ENCODE assay signal across 8 cellular contexts in genomic region chr10:60238408-60239100, GRCh38.
DNase-seq lines count a peak whose midpoint lies in the region; ATAC-seq and TF ChIP-seq lines count a peak whose summit lies in the region.

No MANE protein-coding gene starts in this region.

- H3K4me1 ChIP-seq in smooth muscle cell (ENCODE audit: low read depth), result no peaks in the 10 kb centered on the region

- peaks cover 47 to 56% (median 47%) of the 10 kb centered on the region in 3 donors for H3K4me1 Mint-ChIP-seq in naive B cell

- H3K4me3 ChIP-seq in choroid plexus epithelial cell (ENCODE audit: low read depth, low read length) (no peak overlapping the region), smooth muscle cell (no peak overlapping the region)

- no peaks in the 10 kb centered on the region for H3K36me3 ChIP-seq in smooth muscle cell (ENCODE audit: low read depth)

- no peaks in the 10 kb centered on the region for H3K9me3 ChIP-seq in smooth muscle cell (replicated peaks; ENCODE audit: low read depth)

- H3K27me3 Mint-ChIP-seq in naive B cell, result no peaks in the 10 kb centered on the region

- no peak overlapping the region for H3K9ac ChIP-seq in smooth muscle cell (ENCODE audit: low read depth)

- H3K27me3 ChIP-seq in smooth muscle cell (ENCODE audit: low read depth), result no peaks in the 10 kb centered on the region

- H4K20me1 ChIP-seq in smooth muscle cell (ENCODE audit: low read depth), result no peaks in the 10 kb centered on the region

- TF ChIP-seq CTCF in choroid plexus epithelial cell (conservative IDR thresholded peaks at IDR 0.05; ENCODE audit: low read depth, low read length), result peak; percentile 68
- no peak for TF ChIP-seq CTCF in smooth muscle cell (IDR thresholded peaks at IDR 0.05; ENCODE audit: borderline replicate concordance, insufficient read depth, poor library complexity, severe bottlenecking)

- peak; percentile 57 for ATAC-seq in GM18511 (IDR thresholded peaks at IDR 0.05; ENCODE audit: unreplicated experiment)
- peak; percentile 43 for ATAC-seq in HG02870 (IDR thresholded peaks at IDR 0.05; ENCODE audit: unreplicated experiment)
- ATAC-seq in naive B cell (ENCODE audit: low read depth in 2 of 2), result peak; percentile 24 to 31

- H3F3A ChIP-seq in smooth muscle cell (ENCODE audit: low read depth), result no peaks in the 10 kb centered on the region

- H3K27ac ChIP-seq in smooth muscle cell (ENCODE audit: low read depth), result no peak overlapping the region

- H3K4me3 Mint-ChIP-seq in naive B cell, result peak overlapping the region; percentile 65 to 88 (median 80)

- H3K36me3 Mint-ChIP-seq in naive B cell, result no peaks in the 10 kb centered on the region

- H3K4me2 ChIP-seq in smooth muscle cell, result no peak overlapping the region

- DNase-seq in COLO829 (ENCODE audit: low spot score) (peak; percentile 10), NCI-H526 treated with DMSO at 0.1 percent for 48 hours (lab: John Stamatoyannopoulos, UW) (peak; percentile 1), choroid plexus epithelial cell (ENCODE audit: low read depth) (peak; percentile 81), naive B cell (peak; percentile 46), smooth muscle cell (lab: John Stamatoyannopoulos, UW; ENCODE audit: unreplicated experiment) (no peak), foreskin melanocyte (no peak)

- no peak overlapping the region for H2AFZ ChIP-seq in smooth muscle cell (ENCODE audit: low read depth)

- H3K79me2 ChIP-seq in smooth muscle cell (ENCODE audit: low read depth), result no peaks in the 10 kb centered on the region

- peak overlapping the region; percentile 82 to 94 (median 88) for H3K27ac Mint-ChIP-seq in naive B cell

- H3K9me3 Mint-ChIP-seq in naive B cell, result peaks cover 0 to 3% (median 0%) of the 10 kb centered on the region in 7 donors

Comparison
In these comparisons a context has a peak if more than half of its experiments do, and no peak if none do; other contexts are left out.
1. DNase-seq: peak in COLO829 (single experiment), NCI-H526 treated with DMSO at 0.1 percent for 48 hours (single experiment), choroid plexus epithelial cell (single experiment) and naive B cell (single experiment); none in smooth muscle cell (single experiment) and foreskin melanocyte (single experiment).
2. Peak in every context shown above with its lines, with median percentiles within 50 percentile points of each other: ATAC-seq.